9 cellular contexts compared by ENCODE assay signal in the genomic region with DNA sequence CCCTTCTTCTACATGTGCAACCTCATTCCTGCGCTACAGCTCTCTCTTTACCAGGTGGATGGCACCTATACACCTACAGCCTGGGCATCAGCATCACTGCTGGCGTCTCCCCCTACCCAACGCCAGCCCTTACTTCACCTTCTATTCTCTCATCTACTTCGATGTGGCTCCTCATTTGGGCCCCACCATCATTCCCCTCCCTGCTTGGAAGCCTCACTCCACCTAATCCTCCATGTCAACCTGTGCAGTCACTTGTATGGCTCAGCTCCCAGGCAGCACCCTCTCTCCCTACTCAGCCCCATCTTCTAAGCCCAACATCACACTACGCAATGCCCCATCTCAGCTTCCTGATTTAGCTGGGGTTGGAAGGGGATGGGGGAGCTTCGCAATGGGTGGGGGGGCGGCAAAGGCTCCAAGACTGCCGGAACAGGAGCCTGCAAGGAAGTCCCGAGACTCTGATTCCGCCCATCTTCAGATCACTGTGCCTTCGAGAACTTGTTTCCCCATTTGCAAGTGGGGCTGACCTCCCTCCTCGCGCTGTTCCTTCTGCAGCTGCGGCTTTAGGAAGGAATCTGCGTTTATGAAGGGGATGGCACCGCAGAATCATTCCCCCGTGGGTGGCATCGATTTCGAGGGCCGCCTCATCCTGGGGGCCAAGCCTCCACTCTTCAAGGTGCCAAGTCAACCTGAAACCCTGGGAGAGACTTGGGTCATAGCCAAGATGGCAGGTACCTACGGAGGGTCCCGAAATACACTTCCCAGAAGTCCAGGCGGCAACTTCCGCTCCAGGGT. TPM values are rescaled to one million over a fixed set of nuclear protein-coding genes. Genes with fewer than 3 reads are reported as not detected.
A peak's percentile ranks its signal among the peaks of the same experiment; 100 is the strongest.
DNase-seq lines count a peak whose midpoint lies in the region; ATAC-seq lines count a peak whose summit lies in the region.
"Had no signal": no experiment of that assay in that cellular context is flagged by ENCODE, and none has a peak within 500 bp of the region (broad histone marks: within the 10 kb centered on the region; RNA-seq: fewer than 3 reads in every experiment).

No MANE protein-coding gene starts in this region.

- no peaks in the 10 kb centered on the region for H3K9me3 Mint-ChIP-seq in activated CD4-positive, alpha-beta memory T cell treated with anti-CD3 and anti-CD28 coated beads, Interleukin-2, amount 10 ng/mL, durations not matched to agents 7 days and 5 days

- CTCF ChIA-PET in activated CD4-positive, alpha-beta memory T cell treated with anti-CD3 and anti-CD28 coated beads, Interleukin-2, amount 10 ng/mL, durations not matched to agents 7 days and 5 days (lab: Charles Lee), result interaction anchor here (1.0 to 2.4 kb wide), 2 partner anchors 52 to 58 kb away, joined by 3 to 11 read pairs; partner anchors contain the start of gene ZBTB45

- H3K4me1 Mint-ChIP-seq in activated CD4-positive, alpha-beta memory T cell treated with anti-CD3 and anti-CD28 coated beads, Interleukin-2, amount 10 ng/mL, durations not matched to agents 7 days and 5 days, result peaks cover 48% of the 10 kb centered on the region

- H3K27me3 ChIP-seq in H7 (ENCODE audit: control insufficient read depth, insufficient read depth, low read length) (no peaks in the 10 kb centered on the region), iPS DF 6.9 (ENCODE audit: control insufficient read depth, insufficient read depth, low read length) (no peaks in the 10 kb centered on the region)

- H3K27ac ChIP-seq in iPS DF 6.9 (ENCODE audit: low read length) (no peak overlapping the region), skin epidermis (peak overlapping the region in 20 of 21 experiments; percentile 65 to 99 (median 96))

- H3K27ac Mint-ChIP-seq in activated CD4-positive, alpha-beta memory T cell treated with anti-CD3 and anti-CD28 coated beads, Interleukin-2, amount 10 ng/mL, durations not matched to agents 7 days and 5 days, result peak overlapping the region; percentile 97

- peak overlapping the region; percentile 68 for H3K4me3 ChIP-seq in H7 (ENCODE audit: insufficient read depth, low read depth, low read length)
- H3K4me3 ChIP-seq in iPS DF 6.9 (ENCODE audit: low read length), result peak overlapping the region; percentile 4; the same call in 1 of the 2 replicates
- peak overlapping the region; percentile 50 to 70 (median 62) for H3K4me3 ChIP-seq in skin epidermis

- peak overlapping the region; percentile 83 for H3K4me3 Mint-ChIP-seq in activated CD4-positive, alpha-beta memory T cell treated with anti-CD3 and anti-CD28 coated beads, Interleukin-2, amount 10 ng/mL, durations not matched to agents 7 days and 5 days

- POLR2A ChIA-PET in activated CD4-positive, alpha-beta memory T cell treated with anti-CD3 and anti-CD28 coated beads, Interleukin-2, amount 10 ng/mL, durations not matched to agents 7 days and 5 days (lab: Charles Lee), result interaction anchor here (1.3 to 3.2 kb wide), 4 partner anchors 11 to 53 kb away, joined by 3 to 46 read pairs (median 9); partner anchors contain the start of genes CHMP2A and ZBTB45

- ATAC-seq in HG03175 (IDR thresholded peaks at IDR 0.05; ENCODE audit: unreplicated experiment), result no peak
- ATAC-seq in GM19351 (IDR thresholded peaks at IDR 0.05; ENCODE audit: unreplicated experiment), result no peak

- no peaks in the 10 kb centered on the region for H3K9me3 ChIP-seq in iPS DF 6.9 (ENCODE audit: control insufficient read depth, insufficient read depth, low read length)

- no peaks in the 10 kb centered on the region for H3K4me1 ChIP-seq in iPS DF 6.9 (ENCODE audit: control insufficient read depth, insufficient read depth, low read length)

- H3K36me3 ChIP-seq in H7 (replicated peaks; ENCODE audit: control insufficient read depth, insufficient read depth, low read length) (peaks cover 2% of the 10 kb centered on the region), iPS DF 6.9 (ENCODE audit: control insufficient read depth, insufficient read depth, low read length) (peaks cover 9% of the 10 kb centered on the region)

- no peaks in the 10 kb centered on the region for H3K27me3 Mint-ChIP-seq in activated CD4-positive, alpha-beta memory T cell treated with anti-CD3 and anti-CD28 coated beads, Interleukin-2, amount 10 ng/mL, durations not matched to agents 7 days and 5 days

- peak; percentile 26 for DNase-seq in H7
- DNase-seq in activated CD4-positive, alpha-beta memory T cell treated with anti-CD3 and anti-CD28 coated beads, Interleukin-2, amount 10 ng/mL, durations not matched to agents 7 days and 5 days, result peak; percentile 16
- no peak for DNase-seq in iPS DF 6.9 (ENCODE audit: low read depth, low spot score)
- DNase-seq in central memory CD4-positive, alpha-beta T cell, result no peak
- no peak for DNase-seq in NCI-H510A (lab: John Stamatoyannopoulos, UW)
- DNase-seq: amygdala had no signal

- no CpG with 5 or more reads among the region's 24 CpGs for WGBS in iPS DF 6.9 (ENCODE audit: insufficient coverage, insufficient read length)

- H3K36me3 Mint-ChIP-seq in activated CD4-positive, alpha-beta memory T cell treated with anti-CD3 and anti-CD28 coated beads, Interleukin-2, amount 10 ng/mL, durations not matched to agents 7 days and 5 days (ENCODE audit: low read depth), result peaks cover 25% of the 10 kb centered on the region

RNA-seq across cellular contexts. Expression of gene MZF1, which starts 0.9 kb away (rescaled TPM):
- 11.0 and 12.5 TPM in 2 replicates for total RNA-seq in H7 (2014; rRNA removed; shearing (Covaris generic))
- total RNA-seq in activated CD4-positive, alpha-beta memory T cell treated with anti-CD3 and anti-CD28 coated beads, Interleukin-2, amount 10 ng/mL, durations not matched to agents 7 days and 5 days, result 10 to 100 TPM; 21.6 to 22.9 TPM

RNA-seq across cellular contexts. Expression of gene UBE2M, which starts 13.8 kb away (rescaled TPM):
- total RNA-seq in H7 (2014; rRNA removed; shearing (Covaris generic)), result 131 and 188 TPM in 2 replicates
- total RNA-seq in activated CD4-positive, alpha-beta memory T cell treated with anti-CD3 and anti-CD28 coated beads, Interleukin-2, amount 10 ng/mL, durations not matched to agents 7 days and 5 days, result 10 to 100 TPM; 87.5 to 92.4 TPM

RNA-seq across cellular contexts. Expression of gene CHMP2A, which starts 17.3 kb away (rescaled TPM):
- total RNA-seq in H7 (2014; rRNA removed; shearing (Covaris generic)), result 85.9 and 96.2 TPM in 2 replicates
- 100 to 1,000 TPM; 137 to 144 TPM for total RNA-seq in activated CD4-positive, alpha-beta memory T cell treated with anti-CD3 and anti-CD28 coated beads, Interleukin-2, amount 10 ng/mL, durations not matched to agents 7 days and 5 days

RNA-seq across cellular contexts. Expression of gene TRIM28, which starts 28.4 kb away (rescaled TPM):
- 1,648 and 1,979 TPM in 2 replicates for total RNA-seq in H7 (2014; rRNA removed; shearing (Covaris generic))
- 100 to 1,000 TPM; 345 TPM for total RNA-seq in activated CD4-positive, alpha-beta memory T cell treated with anti-CD3 and anti-CD28 coated beads, Interleukin-2, amount 10 ng/mL, durations not matched to agents 7 days and 5 days

RNA-seq across cellular contexts. Expression of gene ZBTB45, which starts 52.6 kb away (rescaled TPM):
- 12.6 and 20.4 TPM in 2 replicates for total RNA-seq in H7 (2014; rRNA removed; shearing (Covaris generic))
- 10 to 100 TPM; 15.8 to 17.4 TPM for total RNA-seq in activated CD4-positive, alpha-beta memory T cell treated with anti-CD3 and anti-CD28 coated beads, Interleukin-2, amount 10 ng/mL, durations not matched to agents 7 days and 5 days

Comparison
In these comparisons a context has a peak if more than half of its experiments do, and no peak if none do; other contexts are left out.
1. DNase-seq: peak in H7 (single experiment) and activated CD4-positive, alpha-beta memory T cell treated with anti-CD3 and anti-CD28 coated beads, Interleukin-2, amount 10 ng/mL, durations not matched to agents 7 days and 5 days (single experiment); none in iPS DF 6.9 (single experiment), central memory CD4-positive, alpha-beta T cell (single experiment) and NCI-H510A (single experiment).
2. H3K4me3 ChIP-seq: peak in every context shown above with its lines; median percentile 68 in H7; 62 in skin epidermis; 4 in iPS DF 6.9.